In the genomic region with DNA sequence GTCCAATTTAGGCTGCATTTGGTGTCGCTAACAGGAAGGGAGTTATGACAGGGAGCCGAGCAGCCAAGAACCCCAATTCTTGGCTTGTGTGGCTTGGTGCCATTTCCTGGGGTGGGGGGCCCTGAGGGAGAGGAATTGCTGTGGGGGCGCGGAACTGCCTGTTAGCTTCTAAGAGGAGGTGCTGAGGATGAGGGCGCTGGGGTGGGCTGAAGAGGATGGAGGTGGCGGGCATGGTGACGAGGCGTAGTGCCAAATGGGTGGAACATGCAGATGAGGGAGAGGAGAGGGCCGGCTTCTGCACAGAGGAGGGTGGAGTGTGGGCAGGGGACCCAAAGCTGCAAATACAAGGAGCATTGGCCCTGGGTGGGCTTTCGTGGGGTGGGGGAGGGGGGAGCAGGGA, we compare ENCODE assay signal across 11 cellular contexts.
"Had no signal": no experiment of that assay in that cellular context is flagged by ENCODE, and none has a peak within 500 bp of the region (broad histone marks: within the 10 kb centered on the region; RNA-seq: fewer than 3 reads in every experiment).

No MANE protein-coding gene starts in this region.

- H3K27me3 ChIP-seq: breast epithelium, upper lobe of left lung had no signal

- H3K27ac Mint-ChIP-seq: activated CD4-positive, alpha-beta memory T cell treated with anti-CD3 and anti-CD28 coated beads for 36 hours; activated T-helper 2 cell treated with anti-CD3 and anti-CD28 coated beads, Interferon-gamma antibody, Interleukin-2, Interleukin-4, amounts not matched to agents 10 μg/mL and 5 μg/mL and 100 μg/mL, durations not matched to agents 14 hours and 24 hours and 36 hours had no signal

- H3K4me3 Mint-ChIP-seq: activated CD4-positive, alpha-beta memory T cell treated with anti-CD3 and anti-CD28 coated beads for 36 hours had no signal

- H3K36me3 Mint-ChIP-seq: activated CD4-positive, alpha-beta memory T cell treated with anti-CD3 and anti-CD28 coated beads for 36 hours had no signal

- H3K27me3 Mint-ChIP-seq: activated CD4-positive, alpha-beta memory T cell treated with anti-CD3 and anti-CD28 coated beads for 36 hours had no signal

- H3K36me3 ChIP-seq: breast epithelium had no signal

- H3K4me3 ChIP-seq: breast epithelium, upper lobe of left lung had no signal

- H3K27ac ChIP-seq: upper lobe of left lung had no signal

- DNase-seq: activated CD4-positive, alpha-beta memory T cell treated with anti-CD3 and anti-CD28 coated beads for 36 hours; activated naive CD4-positive, alpha-beta T cell treated with anti-CD3 and anti-CD28 coated beads, Interleukin-2, amount 50 U/mL, for 16 hours; kidney; mesendoderm; SIG-M5; stimulated activated CD4-positive, alpha-beta T cell treated with anti-CD3 and anti-CD28 coated beads, Interleukin-1b, Interleukin-23, amount 100 ng/mL, for 48 hours; stimulated activated naive CD4-positive, alpha-beta T cell treated with Interleukin-2 at 50 U/mL for 16 hours; T1000 had no signal

- H3K9me3 ChIP-seq: breast epithelium, upper lobe of left lung had no signal

- H3K9me3 Mint-ChIP-seq: activated CD4-positive, alpha-beta memory T cell treated with anti-CD3 and anti-CD28 coated beads for 36 hours; activated T-helper 2 cell treated with anti-CD3 and anti-CD28 coated beads, Interferon-gamma antibody, Interleukin-2, Interleukin-4, amounts not matched to agents 10 μg/mL and 5 μg/mL and 100 μg/mL, durations not matched to agents 14 hours and 24 hours and 36 hours had no signal
